24 cellular contexts compared by ENCODE assay signal in genomic region chr1:2098839-2099785, GRCh38. TPM values are rescaled to one million over a fixed set of nuclear protein-coding genes. Genes with fewer than 3 reads are reported as not detected.
DNase-seq lines count a peak whose midpoint lies in the region; ATAC-seq, FAIRE-seq and TF ChIP-seq lines count a peak whose summit lies in the region.
"Had no signal": no experiment of that assay in that cellular context is flagged by ENCODE, and none has a peak within 500 bp of the region (broad histone marks: within the 10 kb centered on the region; RNA-seq: fewer than 3 reads in every experiment).

No MANE protein-coding gene starts in this region.

- H3K23ac ChIP-seq in trophoblast cell (ENCODE audit: low read length), result no peak overlapping the region

- TF ChIP-seq CTCF in BE2C (IDR thresholded peaks at IDR 0.05; ENCODE audit: low read depth, low read length), result no peak
- TF ChIP-seq CTCF in K562 (IDR thresholded peaks at IDR 0.05 in 2 of 3, conservative IDR thresholded peaks at IDR 0.05 in 1 of 3; ENCODE audit: insufficient read depth in 2 of 3, low read depth in 1 of 3, low read length in 3 of 3), result no peak

- no peak for TF ChIP-seq RAD21 in K562 (CRISPR knock-in tag; conservative IDR thresholded peaks at IDR 0.05 in 1 of 2, IDR thresholded peaks at IDR 0.05 in 1 of 2)

- ATAC-seq in K562 (no peak), HG03196 (IDR thresholded peaks at IDR 0.05; ENCODE audit: unreplicated experiment) (no peak)
- ATAC-seq: HCT116, T-cell had no signal

- H3K4me2 ChIP-seq in K562 (ENCODE audit: insufficient read depth, low read length) (no peak overlapping the region), trophoblast cell (ENCODE audit: low read length) (no peak overlapping the region)

- H3K9ac ChIP-seq in K562 (ENCODE audit: insufficient read depth in 1 of 2, low read depth in 2 of 2, low read length in 2 of 2), result no peak overlapping the region
- H3K9ac ChIP-seq in trophoblast cell (ENCODE audit: low read length), result no peak overlapping the region

- H3K9me1 ChIP-seq in K562 (ENCODE audit: control insufficient read depth, insufficient read depth, low read length), result no peaks in the 10 kb centered on the region

- no peaks in the 10 kb centered on the region for H3K27me3 ChIP-seq in BE2C
- peaks cover 42 to 86% of the 10 kb centered on the region in 2 experiments for H3K27me3 ChIP-seq in K562 (ENCODE audit: control insufficient read depth in 2 of 2, insufficient read depth in 2 of 2, low read length in 2 of 2)
- H3K27me3 ChIP-seq in trophoblast cell (ENCODE audit: insufficient read depth, low read length), result no peaks in the 10 kb centered on the region
- H3K27me3 ChIP-seq: right lobe of liver, stomach, uterus had no signal

- H3K79me2 ChIP-seq in K562 (ENCODE audit: control insufficient read depth, insufficient read depth, low read length) (no peaks in the 10 kb centered on the region), trophoblast cell (ENCODE audit: control insufficient read depth, insufficient read depth, low read length, poor library complexity) (no peaks in the 10 kb centered on the region)

- peak overlapping the region; percentile 58 for H3K18ac ChIP-seq in trophoblast cell (ENCODE audit: low read length)

- in situ Hi-C loops in K562 (cut with MboI), result no loop called here

- H3K4me3 ChIP-seq in BE2C (ENCODE audit: low read depth, low read length), result no peak overlapping the region
- H3K4me3 ChIP-seq in K562, result no peak overlapping the region
- H3K4me3 ChIP-seq in trophoblast cell (ENCODE audit: low read depth, low read length), result no peak overlapping the region
- H3K4me3 ChIP-seq: gastrocnemius medialis, right lobe of liver, stomach, uterus had no signal

- H4K12ac ChIP-seq in trophoblast cell (ENCODE audit: low read depth, low read length), result no peak overlapping the region

- H3K36me3 ChIP-seq in BE2C, result no peaks in the 10 kb centered on the region
- no peaks in the 10 kb centered on the region for H3K36me3 ChIP-seq in K562 (ENCODE audit: control insufficient read depth, insufficient read depth, low read length)
- peaks cover 13 to 25% of the 10 kb centered on the region in 2 experiments for H3K36me3 ChIP-seq in trophoblast cell (ENCODE audit: control insufficient read depth in 1 of 2, insufficient read depth in 2 of 2, low read length in 2 of 2)
- H3K36me3 ChIP-seq: gastrocnemius medialis, right lobe of liver, uterus had no signal

- no peak for TF ChIP-seq EP300 in K562 (IDR thresholded peaks at IDR 0.05; ENCODE audit: low read length)

- no TSS peak for BruUV-seq in K562 (replicated peaks; lab: Mats Ljungman, UMichigan)

- CTCF ChIA-PET in K562 (lab: Yijun Ruan, JAX; ENCODE audit: low intra/inter-chr PET ratio), result no interaction called here

- no peak overlapping the region for H3K27ac ChIP-seq in K562 (ENCODE audit: extremely low read depth, low read depth, low read length)
- no peak overlapping the region for H3K27ac ChIP-seq in trophoblast cell (ENCODE audit: low read depth, low read length)
- H3K27ac ChIP-seq: gastrocnemius medialis, right lobe of liver, uterus had no signal

- 4% methylated on average over 34 of the region's 35 CpGs for WGBS in K562 (ENCODE audit: insufficient coverage, low coverage, missing lambda C conversion rate)
- no CpG with 5 or more reads among the region's 35 CpGs for WGBS in trophoblast cell (ENCODE audit: extremely low coverage, insufficient coverage, insufficient read length)

- H3K79me1 ChIP-seq in trophoblast cell (ENCODE audit: low read length), result peaks cover 7% of the 10 kb centered on the region

- H4K20me1 ChIP-seq in K562 (replicated peaks; ENCODE audit: control insufficient read depth, insufficient read depth, low read length), result no peaks in the 10 kb centered on the region

- no peak overlapping the region for H2BK120ac ChIP-seq in trophoblast cell (ENCODE audit: insufficient read depth, low read length, poor library complexity)

- DNase-seq in BE2C (peak; percentile 14), K562 (ENCODE audit: extremely low read depth in 1 of 4, low spot score in 3 of 4) (peak in 1 of 4 experiments; percentile 30), hypothalamus (lab: John Stamatoyannopoulos, UW) (peak in 45 of 51 donors; percentile 15 to 92 (median 73)), trophoblast cell (no peak), RCC 7860 (ENCODE audit: low spot score) (no peak), HPDE6-E6E7 (ENCODE audit: extremely low spot score) (no peak), NCI-H524 (lab: John Stamatoyannopoulos, UW) (no peak)
- DNase-seq: activated CD4-positive, alpha-beta T cell treated with anti-CD3 and anti-CD28 coated beads, Interleukin-2, amount 50 U/mL, for 4 hours; activated naive CD4-positive, alpha-beta T cell treated with Interleukin-2 at 50 U/mL for 16 hours; activated T-cell treated with anti-CD3 and anti-CD28 coated beads for 4 hours; COR-L47; cortex of kidney; gastrocnemius medialis; mammary epithelial cell; NCI-H2081; NCI-H510A treated with DMSO at 0.1 percent for 48 hours; SHP77; stimulated activated CD4-positive, alpha-beta T cell treated with anti-CD3 and anti-CD28 coated beads, Interleukin-2, amount 100 ng/mL, for 24 hours; stomach; T-cell; uterus had no signal

- H3K14ac ChIP-seq in trophoblast cell (ENCODE audit: low read length), result peak overlapping the region; percentile 17

- POLR2A ChIA-PET in K562 (lab: Yijun Ruan, JAX), result no interaction called here

- no peak overlapping the region for H4K8ac ChIP-seq in trophoblast cell (ENCODE audit: low read depth, low read length)

- H3K4me1 ChIP-seq in BE2C, result no peaks in the 10 kb centered on the region
- H3K4me1 ChIP-seq in K562 (replicated peaks in 1 of 2; ENCODE audit: control insufficient read depth in 2 of 2, insufficient read depth in 2 of 2, low read length in 2 of 2), result peaks cover 0 to 13% of the 10 kb centered on the region in 2 experiments; a peak in 1 of 5 replicates
- peaks cover 2 to 3% of the 10 kb centered on the region in 2 experiments for H3K4me1 ChIP-seq in trophoblast cell (ENCODE audit: control insufficient read depth in 1 of 2, insufficient read depth in 2 of 2, low read length in 2 of 2)
- H3K4me1 ChIP-seq: gastrocnemius medialis, right lobe of liver, stomach, uterus had no signal

- no peak overlapping the region for H2BK5ac ChIP-seq in trophoblast cell (ENCODE audit: low read depth, low read length, poor library complexity)

- no peak overlapping the region for H2AFZ ChIP-seq in K562 (ENCODE audit: low read depth, low read length)
- no peak overlapping the region for H2AFZ ChIP-seq in trophoblast cell (ENCODE audit: insufficient read depth, low read length, poor library complexity)

- no peak for TF ChIP-seq POLR2A in K562 (conservative IDR thresholded peaks at IDR 0.05)

- H3K9me3 ChIP-seq in BE2C (no peaks in the 10 kb centered on the region), K562 (replicated peaks; ENCODE audit: control insufficient read depth, insufficient read depth, low read depth, low read length) (no peaks in the 10 kb centered on the region; the same call in 1 of the 2 replicates), trophoblast cell (ENCODE audit: insufficient read depth, low read depth, low read length) (peaks cover 22% of the 10 kb centered on the region)
- H3K9me3 ChIP-seq: gastrocnemius medialis, right lobe of liver, uterus had no signal

- no peak overlapping the region for H2AK5ac ChIP-seq in trophoblast cell (ENCODE audit: low read length)

- FAIRE-seq in K562 (lab: Jason Lieb, UNC) (no peak), RCC 7860 (lab: Jason Lieb, UNC) (no peak)

- H4K91ac ChIP-seq in trophoblast cell (ENCODE audit: low read depth, low read length), result no peak overlapping the region

- intact Hi-C loops in K562 (cut with micrococcal nuclease), result no loop called here

- no peak overlapping the region for H2BK12ac ChIP-seq in trophoblast cell (ENCODE audit: low read length)

- H3K4ac ChIP-seq in trophoblast cell (ENCODE audit: low read depth, low read length), result no peak overlapping the region

TF ChIP-seq in K562, 482 proteins besides CTCF, POLR2A, EP300 and RAD21:
- TF ChIP-seq CSDE1 (IDR thresholded peaks at IDR 0.05) (no peak), PKNOX1 (IDR thresholded peaks at IDR 0.05) (peak; percentile 70)
TF ChIP-seq in K562: peak in this region for 1.

RNA-seq across cellular contexts. Expression of gene PRKCZ, which starts 48.9 kb away (rescaled TPM):
- polyA plus RNA-seq in BE2C (2012; ENCODE audit: insufficient read depth, insufficient read length, low read depth), result 22.6 TPM
- 5.9 and 8.3 TPM in 2 replicates for total RNA-seq in K562 (2011; cell fraction: chromatin; rRNA removed; ENCODE audit: low replicate concordance)
- total RNA-seq in K562 (2011; cell fraction: nucleolus; rRNA removed), result 4.3 and 5.5 TPM in 2 replicates
- total RNA-seq in K562 (2011; cell fraction: nucleoplasm; rRNA removed), result 4.7 and 5.4 TPM in 2 replicates
- 1.6 and 2.3 TPM in 2 replicates for total RNA-seq in K562 (2014; rRNA removed)
- 0.45 and 0.84 TPM in 2 replicates for total RNA-seq in K562 (2014; rRNA removed; fragmentation: Illumina TruSeq; extraction: Trizol)
- total RNA-seq in K562 (2015; rRNA removed; fragmentation: Illumina TruSeq; extraction: Trizol), result 0.69 and 0.83 TPM in 2 replicates
- total RNA-seq in K562 (2021), result 3.1 and 3.5 TPM in 2 replicates
- 1.7 and 1.9 TPM in 2 replicates for polyA plus RNA-seq in K562 (2011; rRNA removed)
- 0.87 and 2.2 TPM in 2 replicates for polyA plus RNA-seq in K562 (2011; cell fraction: cytosol; rRNA removed)
- 5.3 and 9.5 TPM in 2 replicates for polyA plus RNA-seq in K562 (2011; cell fraction: nucleus; rRNA removed)
- 1.2 and 4.5 TPM in 2 replicates for polyA plus RNA-seq in K562 (2012)
- 1.3 TPM in 2 replicates for polyA plus RNA-seq in K562 (2014; fragmentation: Illumina TruSeq; extraction: Trizol)
- under 1 TPM; 0.07 to 0.25 TPM for polyA plus RNA-seq in K562 (2014; fragmentation: Nextera tagmentation; extraction: Ambion mirVana)
- polyA plus RNA-seq in K562 (2014; rRNA removed), result 2.3 and 2.9 TPM in 2 replicates
- 0.60 and 1.4 TPM in 2 replicates for polyA minus RNA-seq in K562 (2011; rRNA and poly(A)+ RNA removed)
- 1.5 and 1.8 TPM in 2 replicates for polyA minus RNA-seq in K562 (2011; cell fraction: cytosol; rRNA and poly(A)+ RNA removed)
- polyA minus RNA-seq in K562 (2011; cell fraction: nucleus; rRNA and poly(A)+ RNA removed), result 0.81 and 1.7 TPM in 2 replicates
- polyA plus RNA-seq in trophoblast cell (2013), result 232 and 240 TPM in 2 replicates

Comparison
In these comparisons a context has a peak if more than half of its experiments do, and no peak if none do; other contexts are left out.
1. DNase-seq: peak in BE2C (single experiment) and hypothalamus (45 of 51); none in trophoblast cell (0 of 2), RCC 7860 (single experiment), HPDE6-E6E7 (single experiment) and NCI-H524 (0 of 2).